In the genomic region with DNA sequence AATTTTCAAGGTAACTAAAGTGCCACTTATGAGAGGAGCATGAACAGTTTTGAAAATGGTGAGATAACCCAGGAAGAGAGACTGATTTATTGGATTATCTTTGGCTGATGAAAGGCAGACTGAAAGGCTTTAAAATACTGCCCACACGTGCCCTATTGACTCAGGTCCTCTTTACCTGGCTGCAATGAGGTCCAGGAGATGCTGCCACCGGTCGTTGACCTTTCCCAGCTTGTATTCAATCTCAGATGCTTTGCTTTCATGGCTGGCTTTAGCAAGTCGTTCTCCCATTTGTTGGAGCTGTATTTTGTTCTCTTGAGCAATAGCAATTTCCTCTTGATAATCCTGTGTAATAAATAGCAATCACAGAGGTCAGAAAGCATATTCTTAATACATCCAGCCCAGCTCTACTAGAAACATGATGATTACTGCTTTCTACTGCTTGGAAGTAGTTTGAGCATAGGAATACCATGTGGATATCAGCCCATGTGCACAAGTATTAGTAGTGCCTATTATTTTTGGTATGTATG, we compare ENCODE assay signal across 22 cellular contexts.
"Had no signal": no experiment of that assay in that cellular context is flagged by ENCODE, and none has a peak within 500 bp of the region (broad histone marks: within the 10 kb centered on the region; RNA-seq: fewer than 3 reads in every experiment).

No MANE protein-coding gene starts in this region.

- ATAC-seq: activated CD4-positive, CD25-positive, alpha-beta regulatory T cell treated with anti-CD3 and anti-CD28 coated beads, Interleukin-2, amount 50 U/mL, for 24 hours; left ventricle myocardium superior; stimulated activated naive CD8-positive, alpha-beta T cell treated with anti-CD3 and anti-CD28 coated beads, Interleukin-15, Interleukin-2, amounts not matched to agents 100 U/mL and 50 U/mL, for 24 hours had no signal

- H3K36me3 ChIP-seq: uterus had no signal

- H2AFZ ChIP-seq: parathyroid adenoma had no signal

- H3K9ac ChIP-seq: parathyroid adenoma had no signal

- H3K9me3 Mint-ChIP-seq: activated T-helper 1 cell treated with anti-CD3 and anti-CD28 coated beads, Interleukin-12 subunit alpha, Interleukin-12 subunit beta, Interleukin-2, Interleukin-4 antibody, amounts not matched to agents 30 ng/mL and 10 ng/mL and 1 ng/mL, durations not matched to agents 14 hours and 24 hours and 36 hours; brain; endodermal cell; nephron had no signal

- H3K4me3 ChIP-seq: tibial artery, uterus had no signal

- H3K4me1 ChIP-seq: parathyroid adenoma, uterus had no signal

- H3K27ac ChIP-seq: epithelial cell of prostate, parathyroid adenoma, tibial artery had no signal

- H3K4me3 Mint-ChIP-seq: activated T-helper 1 cell treated with anti-CD3 and anti-CD28 coated beads, Interleukin-12 subunit alpha, Interleukin-12 subunit beta, Interleukin-2, Interleukin-4 antibody, amounts not matched to agents 30 ng/mL and 10 ng/mL and 1 ng/mL, durations not matched to agents 14 hours and 24 hours and 36 hours; brain; endodermal cell; nephron had no signal

- H3K79me2 ChIP-seq: parathyroid adenoma had no signal

- H3K27me3 ChIP-seq: tibial artery, uterus had no signal

- H3K9me3 ChIP-seq: tibial artery, uterus had no signal

- DNase-seq: activated CD4-positive, alpha-beta T cell treated with anti-CD3 and anti-CD28 coated beads, Interleukin-2, amount 50 U/mL, for 1 hour; activated gamma-delta T cell treated with Interleukin-2 at 50 U/mL for 16 hours; anterior cingulate cortex; central memory CD4-positive, alpha-beta T cell; endodermal cell; foreskin melanocyte; hypothalamus; left ventricle myocardium superior; mesenchymal stem cell; stimulated activated CD4-positive, alpha-beta T cell treated with anti-CD3 and anti-CD28 coated beads, Interleukin-12 subunit alpha, Interleukin-12 subunit beta, amount 100 ng/mL, for 4 hours; stimulated activated CD4-positive, alpha-beta T cell treated with anti-CD3 and anti-CD28 coated beads, Interleukin-1b, Interleukin-23, amount 100 ng/mL, for 48 hours; stimulated activated CD8-positive, alpha-beta memory T cell treated with anti-CD3 and anti-CD28 coated beads, Interleukin-4, amount 100 ng/mL, for 48 hours; stimulated activated naive CD8-positive, alpha-beta T cell treated with anti-CD3 and anti-CD28 coated beads, Interleukin-15, Interleukin-2, amounts not matched to agents 100 U/mL and 50 U/mL, for 24 hours; substantia nigra; tibial artery; uterus had no signal

- H3K27ac Mint-ChIP-seq: activated T-helper 1 cell treated with anti-CD3 and anti-CD28 coated beads, Interleukin-12 subunit alpha, Interleukin-12 subunit beta, Interleukin-2, Interleukin-4 antibody, amounts not matched to agents 30 ng/mL and 10 ng/mL and 1 ng/mL, durations not matched to agents 14 hours and 24 hours and 36 hours; endodermal cell; nephron had no signal

- H3K4me1 Mint-ChIP-seq: brain, nephron had no signal
